In the genomic region with DNA sequence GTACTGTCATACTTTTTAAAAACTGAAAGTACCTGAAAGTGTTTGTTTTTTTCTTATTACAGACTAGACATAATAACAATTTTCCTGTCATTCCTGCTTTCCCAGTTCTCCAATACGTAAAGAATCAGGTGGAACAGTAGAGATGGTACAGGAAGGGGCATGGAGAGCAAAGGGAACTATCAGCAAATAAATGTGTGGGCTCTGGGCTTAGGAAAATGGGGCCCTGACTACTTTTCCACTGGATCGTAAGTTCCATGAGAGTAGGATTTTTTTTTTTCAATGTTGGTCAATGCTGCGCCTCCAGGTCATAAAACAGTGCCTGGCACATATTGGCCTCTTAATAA, we compare ENCODE assay signal across 2 cellular contexts.
TF ChIP-seq lines count a peak whose summit lies in the region.

No MANE protein-coding gene starts in this region.

TF ChIP-seq in SK-N-SH, 30 proteins besides CTCF, POLR2A, EP300 and RAD21 (continued from another document):
- TF ChIP-seq, protein P1, sequence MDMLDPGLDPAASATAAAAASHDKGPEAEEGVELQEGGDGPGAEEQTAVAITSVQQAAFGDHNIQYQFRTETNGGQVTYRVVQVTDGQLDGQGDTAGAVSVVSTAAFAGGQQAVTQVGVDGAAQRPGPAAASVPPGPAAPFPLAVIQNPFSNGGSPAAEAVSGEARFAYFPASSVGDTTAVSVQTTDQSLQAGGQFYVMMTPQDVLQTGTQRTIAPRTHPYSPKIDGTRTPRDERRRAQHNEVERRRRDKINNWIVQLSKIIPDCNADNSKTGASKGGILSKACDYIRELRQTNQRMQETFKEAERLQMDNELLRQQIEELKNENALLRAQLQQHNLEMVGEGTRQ (IDR thresholded peaks at IDR 0.05; ENCODE audit: borderline replicate concordance, low read depth, low read length): no peak
- TF ChIP-seq RCOR1 (IDR thresholded peaks at IDR 0.05; ENCODE audit: low read length) (no peak), RFX5 (IDR thresholded peaks at IDR 0.05; ENCODE audit: low read length) (no peak), FOSL2 (IDR thresholded peaks at IDR 0.05; ENCODE audit: borderline replicate concordance, low read depth) (no peak), GATA2 (CRISPR knock-in tag; IDR thresholded peaks at IDR 0.05) (no peak), YY1 (IDR thresholded peaks at IDR 0.05; ENCODE audit: low read depth) (no peak)

TF ChIP-seq in SK-N-SH treated with all-trans-retinoic acid at 6 μM for 48 hours, 23 proteins besides CTCF, POLR2A, EP300 and RAD21 (continued from another document):
- TF ChIP-seq, protein P2, sequence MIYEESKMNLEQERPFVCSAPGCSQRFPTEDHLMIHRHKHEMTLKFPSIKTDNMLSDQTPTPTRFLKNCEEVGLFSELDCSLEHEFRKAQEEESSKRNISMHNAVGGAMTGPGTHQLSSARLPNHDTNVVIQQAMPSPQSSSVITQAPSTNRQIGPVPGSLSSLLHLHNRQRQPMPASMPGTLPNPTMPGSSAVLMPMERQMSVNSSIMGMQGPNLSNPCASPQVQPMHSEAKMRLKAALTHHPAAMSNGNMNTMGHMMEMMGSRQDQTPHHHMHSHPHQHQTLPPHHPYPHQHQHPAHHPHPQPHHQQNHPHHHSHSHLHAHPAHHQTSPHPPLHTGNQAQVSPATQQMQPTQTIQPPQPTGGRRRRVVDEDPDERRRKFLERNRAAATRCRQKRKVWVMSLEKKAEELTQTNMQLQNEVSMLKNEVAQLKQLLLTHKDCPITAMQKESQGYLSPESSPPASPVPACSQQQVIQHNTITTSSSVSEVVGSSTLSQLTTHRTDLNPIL (CRISPR knock-in tag; IDR thresholded peaks at IDR 0.05; ENCODE audit: low read depth): no peak
- no peak for TF ChIP-seq RARB (CRISPR knock-in tag; IDR thresholded peaks at IDR 0.05)
- no peak for TF ChIP-seq ZNF8 (CRISPR knock-in tag; IDR thresholded peaks at IDR 0.05)
- no peak for TF ChIP-seq TCF4 (CRISPR knock-in tag; IDR thresholded peaks at IDR 0.05; ENCODE audit: borderline replicate concordance)
- TF ChIP-seq OSR1 (CRISPR knock-in tag; IDR thresholded peaks at IDR 0.05): no peak
- TF ChIP-seq ZNF565 (CRISPR knock-in tag; conservative IDR thresholded peaks at IDR 0.05; ENCODE audit: low read depth): no peak
- TF ChIP-seq ZNF70 (CRISPR knock-in tag; IDR thresholded peaks at IDR 0.05): no peak
- no peak for TF ChIP-seq TOX (CRISPR knock-in tag; IDR thresholded peaks at IDR 0.05; ENCODE audit: borderline replicate concordance)
- TF ChIP-seq ZFP30 (CRISPR knock-in tag; IDR thresholded peaks at IDR 0.05): no peak
- no peak for TF ChIP-seq ZC3H10 (CRISPR knock-in tag; IDR thresholded peaks at IDR 0.05)
- TF ChIP-seq PPARA (CRISPR knock-in tag; IDR thresholded peaks at IDR 0.05; ENCODE audit: borderline replicate concordance): no peak
- TF ChIP-seq ZFP3 (CRISPR knock-in tag; IDR thresholded peaks at IDR 0.05): no peak
- TF ChIP-seq BACH2 (CRISPR knock-in tag; IDR thresholded peaks at IDR 0.05; ENCODE audit: borderline replicate concordance): no peak
- TF ChIP-seq, protein P3, sequence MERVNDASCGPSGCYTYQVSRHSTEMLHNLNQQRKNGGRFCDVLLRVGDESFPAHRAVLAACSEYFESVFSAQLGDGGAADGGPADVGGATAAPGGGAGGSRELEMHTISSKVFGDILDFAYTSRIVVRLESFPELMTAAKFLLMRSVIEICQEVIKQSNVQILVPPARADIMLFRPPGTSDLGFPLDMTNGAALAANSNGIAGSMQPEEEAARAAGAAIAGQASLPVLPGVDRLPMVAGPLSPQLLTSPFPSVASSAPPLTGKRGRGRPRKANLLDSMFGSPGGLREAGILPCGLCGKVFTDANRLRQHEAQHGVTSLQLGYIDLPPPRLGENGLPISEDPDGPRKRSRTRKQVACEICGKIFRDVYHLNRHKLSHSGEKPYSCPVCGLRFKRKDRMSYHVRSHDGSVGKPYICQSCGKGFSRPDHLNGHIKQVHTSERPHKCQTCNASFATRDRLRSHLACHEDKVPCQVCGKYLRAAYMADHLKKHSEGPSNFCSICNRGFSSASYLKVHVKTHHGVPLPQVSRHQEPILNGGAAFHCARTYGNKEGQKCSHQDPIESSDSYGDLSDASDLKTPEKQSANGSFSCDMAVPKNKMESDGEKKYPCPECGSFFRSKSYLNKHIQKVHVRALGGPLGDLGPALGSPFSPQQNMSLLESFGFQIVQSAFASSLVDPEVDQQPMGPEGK (CRISPR knock-in tag; IDR thresholded peaks at IDR 0.05; ENCODE audit: borderline replicate concordance): no peak
- TF ChIP-seq, protein P4, sequence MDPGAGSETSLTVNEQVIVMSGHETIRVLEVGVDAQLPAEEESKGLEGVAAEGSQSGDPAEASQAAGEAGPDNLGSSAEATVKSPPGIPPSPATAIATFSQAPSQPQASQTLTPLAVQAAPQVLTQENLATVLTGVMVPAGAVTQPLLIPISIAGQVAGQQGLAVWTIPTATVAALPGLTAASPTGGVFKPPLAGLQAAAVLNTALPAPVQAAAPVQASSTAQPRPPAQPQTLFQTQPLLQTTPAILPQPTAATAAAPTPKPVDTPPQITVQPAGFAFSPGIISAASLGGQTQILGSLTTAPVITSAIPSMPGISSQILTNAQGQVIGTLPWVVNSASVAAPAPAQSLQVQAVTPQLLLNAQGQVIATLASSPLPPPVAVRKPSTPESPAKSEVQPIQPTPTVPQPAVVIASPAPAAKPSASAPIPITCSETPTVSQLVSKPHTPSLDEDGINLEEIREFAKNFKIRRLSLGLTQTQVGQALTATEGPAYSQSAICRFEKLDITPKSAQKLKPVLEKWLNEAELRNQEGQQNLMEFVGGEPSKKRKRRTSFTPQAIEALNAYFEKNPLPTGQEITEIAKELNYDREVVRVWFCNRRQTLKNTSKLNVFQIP (CRISPR knock-in tag; IDR thresholded peaks at IDR 0.05; ENCODE audit: borderline replicate concordance, low read depth): no peak
- TF ChIP-seq, protein P5, sequence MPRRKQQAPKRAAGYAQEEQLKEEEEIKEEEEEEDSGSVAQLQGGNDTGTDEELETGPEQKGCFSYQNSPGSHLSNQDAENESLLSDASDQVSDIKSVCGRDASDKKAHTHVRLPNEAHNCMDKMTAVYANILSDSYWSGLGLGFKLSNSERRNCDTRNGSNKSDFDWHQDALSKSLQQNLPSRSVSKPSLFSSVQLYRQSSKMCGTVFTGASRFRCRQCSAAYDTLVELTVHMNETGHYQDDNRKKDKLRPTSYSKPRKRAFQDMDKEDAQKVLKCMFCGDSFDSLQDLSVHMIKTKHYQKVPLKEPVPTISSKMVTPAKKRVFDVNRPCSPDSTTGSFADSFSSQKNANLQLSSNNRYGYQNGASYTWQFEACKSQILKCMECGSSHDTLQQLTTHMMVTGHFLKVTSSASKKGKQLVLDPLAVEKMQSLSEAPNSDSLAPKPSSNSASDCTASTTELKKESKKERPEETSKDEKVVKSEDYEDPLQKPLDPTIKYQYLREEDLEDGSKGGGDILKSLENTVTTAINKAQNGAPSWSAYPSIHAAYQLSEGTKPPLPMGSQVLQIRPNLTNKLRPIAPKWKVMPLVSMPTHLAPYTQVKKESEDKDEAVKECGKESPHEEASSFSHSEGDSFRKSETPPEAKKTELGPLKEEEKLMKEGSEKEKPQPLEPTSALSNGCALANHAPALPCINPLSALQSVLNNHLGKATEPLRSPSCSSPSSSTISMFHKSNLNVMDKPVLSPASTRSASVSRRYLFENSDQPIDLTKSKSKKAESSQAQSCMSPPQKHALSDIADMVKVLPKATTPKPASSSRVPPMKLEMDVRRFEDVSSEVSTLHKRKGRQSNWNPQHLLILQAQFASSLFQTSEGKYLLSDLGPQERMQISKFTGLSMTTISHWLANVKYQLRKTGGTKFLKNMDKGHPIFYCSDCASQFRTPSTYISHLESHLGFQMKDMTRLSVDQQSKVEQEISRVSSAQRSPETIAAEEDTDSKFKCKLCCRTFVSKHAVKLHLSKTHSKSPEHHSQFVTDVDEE (CRISPR knock-in tag; IDR thresholded peaks at IDR 0.05): no peak
